In genomic region chr3:30203301-30203700, GRCh38 we compare ENCODE assay signal across 20 cellular contexts.
A peak's percentile ranks its signal among the peaks of the same experiment; 100 is the strongest.
DNase-seq lines count a peak whose midpoint lies in the region; ATAC-seq and TF ChIP-seq lines count a peak whose summit lies in the region.
"Had no signal": no experiment of that assay in that cellular context is flagged by ENCODE, and none has a peak within 500 bp of the region (broad histone marks: within the 10 kb centered on the region; RNA-seq: fewer than 3 reads in every experiment).

No MANE protein-coding gene starts in this region.

- H3K4me1 Mint-ChIP-seq in activated CD8-positive, alpha-beta T cell treated with anti-CD3 and anti-CD28 coated beads, Interleukin-2, amount 10 ng/mL, durations not matched to agents 7 days and 5 days (ENCODE audit: low read depth): peaks cover 7% of the 10 kb centered on the region

- H3K9me3 Mint-ChIP-seq in activated CD8-positive, alpha-beta T cell treated with anti-CD3 and anti-CD28 coated beads, Interleukin-2, amount 10 ng/mL, durations not matched to agents 7 days and 5 days (ENCODE audit: insufficient read depth): no peaks in the 10 kb centered on the region
- H3K9me3 Mint-ChIP-seq: CD4-positive, alpha-beta memory T cell had no signal

- ATAC-seq in activated CD8-positive, alpha-beta T cell treated with anti-CD3 and anti-CD28 coated beads, Interleukin-2, amount 10 ng/mL, durations not matched to agents 7 days and 5 days: no peak
- no peak for ATAC-seq in HG02840 (IDR thresholded peaks at IDR 0.05; ENCODE audit: low FRiP score, unreplicated experiment)
- ATAC-seq in HG03159 (IDR thresholded peaks at IDR 0.05; ENCODE audit: unreplicated experiment): no peak
- no peak for ATAC-seq in GM18502 (IDR thresholded peaks at IDR 0.05; ENCODE audit: poor library complexity, unreplicated experiment)
- ATAC-seq: Right ventricle myocardium inferior had no signal

- DNase-seq in AG04450 (ENCODE audit: low read depth, low spot score): peak; percentile 23
- DNase-seq in GM03348 (ENCODE audit: low spot score): peak; percentile 14
- DNase-seq in adipocyte (ENCODE audit: low read depth): peak; percentile 53
- peak; percentile 26 to 79 for DNase-seq in fibroblast of lung (ENCODE audit: low read depth in 2 of 2)
- no peak for DNase-seq in activated CD8-positive, alpha-beta T cell treated with anti-CD3 and anti-CD28 coated beads, Interleukin-2, amount 10 ng/mL, durations not matched to agents 7 days and 5 days
- DNase-seq: 8988T; CD4-positive, alpha-beta memory T cell; DMS79 treated with DMSO at 0.1 percent for 48 hours; H7; KG1; MM.1S; NCI-H1105; NCI-H1694 treated with DMSO at 0.1 percent for 48 hours; NCI-H748 treated with DMSO at 0.1 percent for 48 hours had no signal

- H3K9ac ChIP-seq in adipocyte (ENCODE audit: low read length) (no peak overlapping the region), fibroblast of lung (ENCODE audit: insufficient read depth, low read length) (no peak overlapping the region)

- H3K4me3 Mint-ChIP-seq in activated CD8-positive, alpha-beta T cell treated with anti-CD3 and anti-CD28 coated beads, Interleukin-2, amount 10 ng/mL, durations not matched to agents 7 days and 5 days: no peak overlapping the region
- H3K4me3 Mint-ChIP-seq: B cell; CD4-positive, alpha-beta memory T cell had no signal

- H4K20me1 ChIP-seq in fibroblast of lung (ENCODE audit: control insufficient read depth, extremely low read depth, insufficient read depth, low read length): no peaks in the 10 kb centered on the region

- H3K9me3 ChIP-seq in AG04450 (ENCODE audit: control insufficient read depth, insufficient read depth, low read length) (no peaks in the 10 kb centered on the region), adipocyte (ENCODE audit: control insufficient read depth, low read length) (no peaks in the 10 kb centered on the region), fibroblast of lung (ENCODE audit: control insufficient read depth, insufficient read depth, low read depth, low read length) (no peaks in the 10 kb centered on the region)

- H3K27me3 Mint-ChIP-seq in activated CD8-positive, alpha-beta T cell treated with anti-CD3 and anti-CD28 coated beads, Interleukin-2, amount 10 ng/mL, durations not matched to agents 7 days and 5 days (ENCODE audit: low read depth): no peaks in the 10 kb centered on the region
- H3K27me3 Mint-ChIP-seq: B cell; CD4-positive, alpha-beta memory T cell had no signal

- CTCF ChIA-PET in AG04450 (lab: Charles Lee): interaction anchor here (2.6 kb wide), 1 partner anchor 161 kb away, joined by 13 read pairs; no protein-coding TSS in a partner anchor
- CTCF ChIA-PET in activated CD8-positive, alpha-beta T cell treated with anti-CD3 and anti-CD28 coated beads, Interleukin-2, amount 10 ng/mL, durations not matched to agents 7 days and 5 days (lab: Charles Lee): interaction anchor here (1.0 kb wide), 1 partner anchor 10 kb away, joined by 3 read pairs; no protein-coding TSS in a partner anchor

- no peaks in the 10 kb centered on the region for H3K79me2 ChIP-seq in fibroblast of lung (ENCODE audit: control insufficient read depth, insufficient read depth, low read length)

- peak overlapping the region; percentile 34 for H3K27ac ChIP-seq in AG04450 (ENCODE audit: low read depth, low read length)
- no peak overlapping the region for H3K27ac ChIP-seq in fibroblast of lung (ENCODE audit: insufficient read depth, low read length)
- H3K27ac ChIP-seq: SK-N-MC had no signal

- H3K4me1 ChIP-seq in adipocyte (ENCODE audit: control insufficient read depth, insufficient read depth, low read length) (peaks cover 16% of the 10 kb centered on the region), fibroblast of lung (ENCODE audit: control insufficient read depth, extremely low read depth, insufficient read depth, low read length) (peaks cover 2% of the 10 kb centered on the region)

- H2AFZ ChIP-seq in fibroblast of lung (ENCODE audit: low read length): no peak overlapping the region

- no peak for TF ChIP-seq CTCF in AG04450 (IDR thresholded peaks at IDR 0.05; ENCODE audit: low read depth, low read length)
- no peak for TF ChIP-seq CTCF in fibroblast of lung (conservative IDR thresholded peaks at IDR 0.05 in 1 of 2, IDR thresholded peaks at IDR 0.05 in 1 of 2; ENCODE audit: low read depth in 1 of 2, low read length in 2 of 2)

- H3K36me3 Mint-ChIP-seq in activated CD8-positive, alpha-beta T cell treated with anti-CD3 and anti-CD28 coated beads, Interleukin-2, amount 10 ng/mL, durations not matched to agents 7 days and 5 days (ENCODE audit: low read depth): no peaks in the 10 kb centered on the region
- H3K36me3 Mint-ChIP-seq: CD4-positive, alpha-beta memory T cell had no signal

- H3K4me2 ChIP-seq in fibroblast of lung (ENCODE audit: extremely low read depth, insufficient read depth, low read length): no peak overlapping the region

- POLR2A ChIA-PET in AG04450 (lab: Yijun Ruan, JAX): interaction anchor here (0.6 kb wide), 1 partner anchor 1155 kb away, joined by 3 read pairs; no protein-coding TSS in a partner anchor
- POLR2A ChIA-PET in activated CD8-positive, alpha-beta T cell treated with anti-CD3 and anti-CD28 coated beads, Interleukin-2, amount 10 ng/mL, durations not matched to agents 7 days and 5 days (lab: Charles Lee): no interaction called here

- no peak overlapping the region for H3K27ac Mint-ChIP-seq in activated CD8-positive, alpha-beta T cell treated with anti-CD3 and anti-CD28 coated beads, Interleukin-2, amount 10 ng/mL, durations not matched to agents 7 days and 5 days
- H3K27ac Mint-ChIP-seq: B cell; CD4-positive, alpha-beta memory T cell had no signal

- H3K4me3 ChIP-seq in AG04450 (ENCODE audit: low read depth, low read length): no peak overlapping the region
- no peak overlapping the region for H3K4me3 ChIP-seq in adipocyte (ENCODE audit: low read length)
- H3K4me3 ChIP-seq in fibroblast of lung (replicated peaks in 1 of 4; ENCODE audit: control extremely low read depth in 1 of 4, insufficient read depth in 1 of 4, low read depth in 3 of 4, low read length in 4 of 4): no peak overlapping the region
- H3K4me3 ChIP-seq: SK-N-MC had no signal

- no peaks in the 10 kb centered on the region for H3K27me3 ChIP-seq in AG04450 (ENCODE audit: control insufficient read depth, insufficient read depth, low read length)
- H3K27me3 ChIP-seq in adipocyte (replicated peaks; ENCODE audit: control insufficient read depth, insufficient read depth, low read length): no peaks in the 10 kb centered on the region
- H3K27me3 ChIP-seq in fibroblast of lung (ENCODE audit: control insufficient read depth, insufficient read depth, low read length): no peaks in the 10 kb centered on the region

- H3K36me3 ChIP-seq in adipocyte (ENCODE audit: control insufficient read depth, insufficient read depth, low read length, severe bottlenecking): no peaks in the 10 kb centered on the region
- no peaks in the 10 kb centered on the region for H3K36me3 ChIP-seq in fibroblast of lung (ENCODE audit: control insufficient read depth, insufficient read depth, low read length)
